1 cellular context compared by ENCODE assay signal in the genomic region with DNA sequence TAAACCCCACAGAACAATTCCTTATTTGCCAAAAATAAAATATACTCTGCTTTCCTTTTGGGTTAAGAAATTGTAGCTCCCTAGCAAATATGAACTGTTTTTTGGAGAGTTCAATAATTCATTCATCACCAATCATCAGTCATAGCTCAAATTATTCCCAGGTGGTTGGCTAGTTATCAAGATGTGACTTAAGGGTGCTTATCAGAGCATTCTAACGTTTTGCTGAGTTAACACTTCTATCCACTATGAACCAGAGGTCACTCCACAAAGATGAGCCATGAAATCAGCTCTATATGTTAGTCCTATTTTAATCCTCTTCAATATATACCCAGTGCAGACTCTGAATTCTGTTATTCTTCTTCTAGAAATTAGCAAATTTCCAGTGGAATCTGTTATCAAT.
TF ChIP-seq lines count a peak whose summit lies in the region.

No MANE protein-coding gene starts in this region.

TF ChIP-seq in HepG2, 621 proteins besides CTCF, POLR2A, EP300 and RAD21 (continued from another document):
- TF ChIP-seq, protein P1, sequence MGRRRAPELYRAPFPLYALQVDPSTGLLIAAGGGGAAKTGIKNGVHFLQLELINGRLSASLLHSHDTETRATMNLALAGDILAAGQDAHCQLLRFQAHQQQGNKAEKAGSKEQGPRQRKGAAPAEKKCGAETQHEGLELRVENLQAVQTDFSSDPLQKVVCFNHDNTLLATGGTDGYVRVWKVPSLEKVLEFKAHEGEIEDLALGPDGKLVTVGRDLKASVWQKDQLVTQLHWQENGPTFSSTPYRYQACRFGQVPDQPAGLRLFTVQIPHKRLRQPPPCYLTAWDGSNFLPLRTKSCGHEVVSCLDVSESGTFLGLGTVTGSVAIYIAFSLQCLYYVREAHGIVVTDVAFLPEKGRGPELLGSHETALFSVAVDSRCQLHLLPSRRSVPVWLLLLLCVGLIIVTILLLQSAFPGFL (CRISPR knock-in tag; IDR thresholded peaks at IDR 0.05) = no peak
- TF ChIP-seq MAFF (IDR thresholded peaks at IDR 0.05; ENCODE audit: low read depth, low read length) (peak; percentile 63), SALL2 (CRISPR knock-in tag; IDR thresholded peaks at IDR 0.05) (no peak), MAFK (conservative IDR thresholded peaks at IDR 0.05 in 1 of 2, IDR thresholded peaks at IDR 0.05 in 1 of 2; ENCODE audit: low read length in 2 of 2) (peak; percentile 47 to 79; a peak in 3 of 4 replicates)
